In the genomic region with DNA sequence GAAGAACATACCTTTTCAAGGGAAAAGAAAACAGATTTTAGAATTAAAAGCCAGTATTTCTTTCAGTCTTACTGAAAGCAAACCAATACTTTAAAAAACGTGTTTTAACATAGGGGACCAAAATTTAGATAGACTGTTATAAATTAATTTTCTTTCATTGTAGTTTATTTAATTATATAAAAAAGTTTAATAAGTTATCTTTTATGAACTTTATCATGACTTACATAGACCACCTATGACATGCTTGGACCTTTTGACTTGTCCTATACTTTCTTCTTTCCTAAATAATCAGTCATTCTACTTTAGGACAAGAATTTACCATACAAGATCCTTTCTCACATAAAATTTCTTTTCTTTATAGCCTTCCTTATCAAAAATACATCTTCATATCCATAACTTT, we compare ENCODE assay signal across 15 cellular contexts.
"Had no signal": no experiment of that assay in that cellular context is flagged by ENCODE, and none has a peak within 500 bp of the region (broad histone marks: within the 10 kb centered on the region; RNA-seq: fewer than 3 reads in every experiment).

No MANE protein-coding gene starts in this region.

- DNase-seq: activated effector memory CD4-positive, alpha-beta T cell treated with anti-CD3 and anti-CD28 coated beads, Interleukin-2, amount 50 U/mL, for 16 hours; amniotic stem cell; cerebellar nuclear complex; foreskin fibroblast; left cardiac atrium; naive B cell; posterior cingulate gyrus; small intestine had no signal

- ATAC-seq: activated CD4-positive, CD25-positive, alpha-beta regulatory T cell treated with anti-CD3 and anti-CD28 coated beads, Interleukin-2, amount 50 U/mL, for 24 hours; activated naive CD4-positive, alpha-beta T cell treated with anti-CD3 and anti-CD28 coated beads, Interleukin-2, amount 50 U/mL, for 72 hours; esophagus mucosa; left cardiac atrium had no signal

- H3K4me3 Mint-ChIP-seq: brain; dendritic cell treated with granulocyte-macrophage colony-stimulating factor and Interleukin-4, amounts not matched to agents 40 ng/mL and 50 ng/mL, for 4 days; naive B cell had no signal

- H3K4me3 ChIP-seq: lung had no signal

- H3K27me3 ChIP-seq: neutrophil had no signal

- H3K27ac Mint-ChIP-seq: activated naive CD4-positive, alpha-beta T cell treated with anti-CD3 and anti-CD28 coated beads, Interleukin-2, amount 50 U/mL, for 72 hours; brain; dendritic cell treated with granulocyte-macrophage colony-stimulating factor and Interleukin-4, amounts not matched to agents 40 ng/mL and 50 ng/mL, for 4 days; naive B cell had no signal

- H3K9me3 ChIP-seq: neutrophil had no signal

- H3K4me1 Mint-ChIP-seq: brain had no signal

- H3K36me3 ChIP-seq: neutrophil had no signal

- H3K27me3 Mint-ChIP-seq: brain; dendritic cell treated with granulocyte-macrophage colony-stimulating factor and Interleukin-4, amounts not matched to agents 40 ng/mL and 50 ng/mL, for 4 days; naive B cell had no signal

- H3K27ac ChIP-seq: neutrophil had no signal
